Comparison of ENCODE assay signal across 29 cellular contexts in the genomic region with DNA sequence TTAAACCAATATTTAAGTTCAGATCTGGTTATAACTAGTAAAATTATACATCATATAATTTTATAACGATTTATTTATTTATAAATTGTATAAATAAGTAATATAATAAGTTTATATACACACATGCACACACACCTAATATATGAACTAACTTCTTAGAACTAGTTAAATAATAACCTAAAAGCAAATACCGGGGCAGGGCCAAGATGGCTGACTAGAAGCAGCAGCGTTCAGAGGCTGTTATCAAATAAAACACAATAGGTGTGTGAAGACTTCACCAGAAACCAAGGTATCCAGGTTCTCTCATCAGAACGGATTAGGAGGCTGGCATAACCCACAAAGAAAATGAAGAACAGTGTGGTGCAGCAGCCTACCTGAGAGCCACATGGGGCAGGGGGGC.
"Had no signal": no experiment of that assay in that cellular context is flagged by ENCODE, and none has a peak within 500 bp of the region (broad histone marks: within the 10 kb centered on the region; RNA-seq: fewer than 3 reads in every experiment).

No MANE protein-coding gene starts in this region.

- H3K4me3 ChIP-seq: ascending aorta, heart left ventricle, left lung, lower lobe of right lung, ovary, prostate gland, sigmoid colon, smooth muscle cell, testis had no signal

- FAIRE-seq: endothelial cell of umbilical vein had no signal

- H3K9me3 Mint-ChIP-seq: activated naive CD4-positive, alpha-beta T cell treated with anti-CD3 and anti-CD28 coated beads, Interleukin-2, amount 10 ng/mL, durations not matched to agents 7 days and 5 days; effector memory CD8-positive, alpha-beta T cell had no signal

- H3K27me3 ChIP-seq: ascending aorta, brain microvascular endothelial cell, heart left ventricle, left lung, ovary, sigmoid colon, testis had no signal

- DNase-seq: activated CD4-positive, alpha-beta memory T cell treated with anti-CD3 and anti-CD28 coated beads, Interleukin-2, amount 10 ng/mL, durations not matched to agents 7 days and 5 days; activated CD4-positive, alpha-beta T cell treated with anti-CD3 and anti-CD28 coated beads, Interleukin-2, amount 10 ng/mL, durations not matched to agents 7 days and 5 days; activated CD4-positive, CD25-positive, alpha-beta regulatory T cell treated with anti-CD3 and anti-CD28 coated beads, Interleukin-2, amount 50 U/mL, for 72 hours; activated CD8-positive, alpha-beta memory T cell treated with anti-CD3 and anti-CD28 coated beads, Interleukin-2, amount 50 U/mL, for 48 hours; activated gamma-delta T cell; activated naive CD4-positive, alpha-beta T cell treated with anti-CD3 and anti-CD28 coated beads, Interleukin-2, amount 10 ng/mL, durations not matched to agents 7 days and 5 days; activated naive CD8-positive, alpha-beta T cell treated with anti-CD3 and anti-CD28 coated beads, Interleukin-2, amount 10 ng/mL, durations not matched to agents 7 days and 5 days; activated T-cell treated with anti-CD3 and anti-CD28 coated beads, Interleukin-2, amount 50 U/mL, for 24 hours; brain microvascular endothelial cell; cortex of kidney; effector memory CD8-positive, alpha-beta T cell; heart left ventricle; left lung; lower lobe of right lung; mesendoderm; ovary; retina; sigmoid colon; stimulated activated naive CD8-positive, alpha-beta T cell treated with anti-CD3 and anti-CD28 coated beads, Interleukin-15, Interleukin-2, amounts not matched to agents 100 U/mL and 50 U/mL, for 24 hours; T-helper 17 cell; T1000; testis; trophoblast cell; WERI-Rb-1 had no signal

- H3K36me3 Mint-ChIP-seq: activated naive CD4-positive, alpha-beta T cell treated with anti-CD3 and anti-CD28 coated beads, Interleukin-2, amount 10 ng/mL, durations not matched to agents 7 days and 5 days had no signal

- H3K4me3 Mint-ChIP-seq: activated CD4-positive, alpha-beta memory T cell treated with anti-CD3 and anti-CD28 coated beads, Interleukin-2, amount 10 ng/mL, durations not matched to agents 7 days and 5 days; activated CD4-positive, alpha-beta T cell treated with anti-CD3 and anti-CD28 coated beads, Interleukin-2, amount 10 ng/mL, durations not matched to agents 7 days and 5 days; activated naive CD4-positive, alpha-beta T cell treated with anti-CD3 and anti-CD28 coated beads, Interleukin-2, amount 10 ng/mL, durations not matched to agents 7 days and 5 days; activated naive CD8-positive, alpha-beta T cell treated with anti-CD3 and anti-CD28 coated beads, Interleukin-2, amount 10 ng/mL, durations not matched to agents 7 days and 5 days; activated T-cell treated with anti-CD3 and anti-CD28 coated beads, Interleukin-2, amount 50 U/mL, for 24 hours; effector memory CD8-positive, alpha-beta T cell; nephron; T-helper 17 cell had no signal

- H3K36me3 ChIP-seq: ascending aorta, brain microvascular endothelial cell, heart left ventricle, left lung, lower lobe of right lung, ovary, prostate gland, sigmoid colon, WERI-Rb-1 had no signal

- H3K27me3 Mint-ChIP-seq: activated CD4-positive, alpha-beta memory T cell treated with anti-CD3 and anti-CD28 coated beads, Interleukin-2, amount 10 ng/mL, durations not matched to agents 7 days and 5 days; activated CD4-positive, alpha-beta T cell treated with anti-CD3 and anti-CD28 coated beads, Interleukin-2, amount 10 ng/mL, durations not matched to agents 7 days and 5 days; activated naive CD8-positive, alpha-beta T cell treated with anti-CD3 and anti-CD28 coated beads, Interleukin-2, amount 10 ng/mL, durations not matched to agents 7 days and 5 days; effector memory CD8-positive, alpha-beta T cell; T-helper 17 cell had no signal

- H3K4me1 ChIP-seq: ascending aorta, heart left ventricle, left lung, lower lobe of right lung, prostate gland, sigmoid colon, testis had no signal

- H3K27ac ChIP-seq: ascending aorta, brain microvascular endothelial cell, heart left ventricle, left lung, lower lobe of right lung, ovary, prostate gland, sigmoid colon, testis, WERI-Rb-1 had no signal

- H3K27ac Mint-ChIP-seq: activated CD4-positive, alpha-beta memory T cell treated with anti-CD3 and anti-CD28 coated beads, Interleukin-2, amount 10 ng/mL, durations not matched to agents 7 days and 5 days; activated CD4-positive, alpha-beta T cell treated with anti-CD3 and anti-CD28 coated beads, Interleukin-2, amount 10 ng/mL, durations not matched to agents 7 days and 5 days; activated naive CD4-positive, alpha-beta T cell treated with anti-CD3 and anti-CD28 coated beads, Interleukin-2, amount 10 ng/mL, durations not matched to agents 7 days and 5 days; activated naive CD8-positive, alpha-beta T cell treated with anti-CD3 and anti-CD28 coated beads, Interleukin-2, amount 10 ng/mL, durations not matched to agents 7 days and 5 days; activated T-cell treated with anti-CD3 and anti-CD28 coated beads, Interleukin-2, amount 50 U/mL, for 24 hours; effector memory CD8-positive, alpha-beta T cell; nephron; T-helper 17 cell had no signal

- H3K4me1 Mint-ChIP-seq: activated CD4-positive, alpha-beta T cell treated with anti-CD3 and anti-CD28 coated beads, Interleukin-2, amount 10 ng/mL, durations not matched to agents 7 days and 5 days; activated naive CD4-positive, alpha-beta T cell treated with anti-CD3 and anti-CD28 coated beads, Interleukin-2, amount 10 ng/mL, durations not matched to agents 7 days and 5 days; activated naive CD8-positive, alpha-beta T cell treated with anti-CD3 and anti-CD28 coated beads, Interleukin-2, amount 10 ng/mL, durations not matched to agents 7 days and 5 days; T-helper 17 cell had no signal

- H3K9me3 ChIP-seq: ascending aorta, lower lobe of right lung, ovary, prostate gland, sigmoid colon, testis had no signal
